9 cellular contexts compared by ENCODE assay signal in genomic region chr14:68210729-68211299, GRCh38.
A peak's percentile ranks its signal among the peaks of the same experiment; 100 is the strongest.
DNase-seq lines count a peak whose midpoint lies in the region; ATAC-seq, FAIRE-seq and TF ChIP-seq lines count a peak whose summit lies in the region.
"Had no signal": no experiment of that assay in that cellular context is flagged by ENCODE, and none has a peak within 500 bp of the region (broad histone marks: within the 10 kb centered on the region; RNA-seq: fewer than 3 reads in every experiment).

No MANE protein-coding gene starts in this region.

- DNase-seq in AG04450 (ENCODE audit: low read depth, low spot score): peak; percentile 92
- no peak for DNase-seq in SK-N-SH
- peak; percentile 84 for DNase-seq in bronchial epithelial cell (ENCODE audit: low read depth)
- DNase-seq in lung (ENCODE audit: low spot score): peak; percentile 51
- peak; percentile 44 to 60 for DNase-seq in stimulated activated naive CD8-positive, alpha-beta T cell treated with anti-CD3 and anti-CD28 coated beads, Interleukin-15, amount 100 ng/mL, for 72 hours
- DNase-seq in NCI-H146 (lab: John Stamatoyannopoulos, UW): no peak

- H3K4me3 ChIP-seq in AG04450 (ENCODE audit: low read depth, low read length) (peak overlapping the region; percentile 34), SK-N-SH (ENCODE audit: low read depth in 2 of 2, low read length in 1 of 2) (peak overlapping the region; percentile 21 to 30; a peak in 2 of 4 replicates), bronchial epithelial cell (ENCODE audit: low read depth, low read length) (no peak overlapping the region), lung (no peak overlapping the region)

- TF ChIP-seq CTCF in AG04450 (IDR thresholded peaks at IDR 0.05; ENCODE audit: low read depth, low read length) (no peak), SK-N-SH (IDR thresholded peaks at IDR 0.05) (no peak), bronchial epithelial cell (IDR thresholded peaks at IDR 0.05; ENCODE audit: insufficient read depth, low read length, severe bottlenecking) (no peak), lung (IDR thresholded peaks at IDR 0.05; ENCODE audit: control extremely low read depth, extremely low read depth) (no peak)

- H3K27ac Mint-ChIP-seq in stimulated activated naive CD8-positive, alpha-beta T cell treated with anti-CD3 and anti-CD28 coated beads, Interleukin-15, amount 100 ng/mL, for 72 hours: peak overlapping the region; percentile 29 to 54

- no peaks in the 10 kb centered on the region for H3K9me2 ChIP-seq in SK-N-SH

- TF ChIP-seq EP300 in SK-N-SH (IDR thresholded peaks at IDR 0.05; ENCODE audit: borderline replicate concordance in 1 of 2, low read depth in 1 of 2, low read length in 1 of 2): peak; percentile 84 to 91

- H3K4me2 ChIP-seq in SK-N-SH: peak overlapping the region; percentile 56

- H2AFZ ChIP-seq in SK-N-SH (ENCODE audit: low read depth): peak overlapping the region; percentile 23; the same call in 1 of the 2 replicates

- H3K4me1 Mint-ChIP-seq in stimulated activated naive CD8-positive, alpha-beta T cell treated with anti-CD3 and anti-CD28 coated beads, Interleukin-15, amount 100 ng/mL, for 72 hours: peaks cover 72% of the 10 kb centered on the region

- H3K27me3 ChIP-seq in AG04450 (ENCODE audit: control insufficient read depth, insufficient read depth, low read length) (no peaks in the 10 kb centered on the region), SK-N-SH (ENCODE audit: insufficient read depth) (no peaks in the 10 kb centered on the region), bronchial epithelial cell (ENCODE audit: control insufficient read depth, insufficient read depth, low read length) (no peaks in the 10 kb centered on the region), lung (ENCODE audit: control insufficient read depth, insufficient read depth) (no peaks in the 10 kb centered on the region)

- H3F3A ChIP-seq in SK-N-SH (replicated peaks; ENCODE audit: insufficient read depth): peaks cover 17% of the 10 kb centered on the region

- H3K4me1 ChIP-seq in SK-N-SH (ENCODE audit: control insufficient read depth in 1 of 2, insufficient read depth in 2 of 2, low read depth in 1 of 2, low read length in 1 of 2) (peaks cover 0 to 20% of the 10 kb centered on the region in 2 experiments; a peak in 3 of 4 replicates), lung (ENCODE audit: control insufficient read depth in 2 of 2, insufficient read depth in 2 of 2, low read length in 2 of 2) (peaks cover 3% of the 10 kb centered on the region in 2 donors)

- H3K9me3 ChIP-seq in AG04450 (ENCODE audit: control insufficient read depth, insufficient read depth, low read length): no peaks in the 10 kb centered on the region
- H3K9me3 ChIP-seq in SK-N-SH: no peaks in the 10 kb centered on the region
- no peaks in the 10 kb centered on the region for H3K9me3 ChIP-seq in lung (ENCODE audit: control insufficient read depth in 2 of 2, insufficient read depth in 1 of 2, low read length in 1 of 2)

- TF ChIP-seq RAD21 in SK-N-SH (IDR thresholded peaks at IDR 0.05; ENCODE audit: low read length): no peak

- H3K27me3 Mint-ChIP-seq in stimulated activated naive CD8-positive, alpha-beta T cell treated with anti-CD3 and anti-CD28 coated beads, Interleukin-15, amount 100 ng/mL, for 72 hours: no peaks in the 10 kb centered on the region

- CTCF ChIA-PET in AG04450 (lab: Charles Lee): interaction anchor here (0.9 kb wide), 1 partner anchor 267 kb away, joined by 6 read pairs; no protein-coding TSS in a partner anchor
- CTCF ChIA-PET in SK-N-SH (lab: Yijun Ruan, JAX): interaction anchor here (1.4 kb wide), 1 partner anchor 614 kb away, joined by 3 read pairs; no protein-coding TSS in a partner anchor

- POLR2A ChIA-PET in AG04450 (lab: Yijun Ruan, JAX) (interaction anchor here (1.0 to 1.4 kb wide), 5 partner anchors 22 to 596 kb away, joined by 3 to 6 read pairs (median 4); partner anchors contain the start of gene ZFP36L1), SK-N-SH (lab: Yijun Ruan, JAX) (no interaction called here)

- no peaks in the 10 kb centered on the region for H4K20me1 ChIP-seq in SK-N-SH (ENCODE audit: insufficient read depth)

- 13% methylated on average over 5 of the region's 5 CpGs for WGBS in SK-N-SH (ENCODE audit: low lambda C conversion rate)
- 15 to 18% methylated on average over 5 of the region's 5 CpGs for WGBS in lung, 2 donors

- peak overlapping the region; percentile 38; the same call in 1 of the 2 replicates for H3K9ac ChIP-seq in SK-N-SH

- ATAC-seq in GM18909 (IDR thresholded peaks at IDR 0.05; ENCODE audit: poor library complexity, unreplicated experiment): peak; percentile 92
- peak; percentile 84 for ATAC-seq in HG03108 (IDR thresholded peaks at IDR 0.05; ENCODE audit: unreplicated experiment)
- peak; percentile 83 for ATAC-seq in lung (ENCODE audit: insufficient read depth, low FRiP score)
- peak; percentile 96 for ATAC-seq in stimulated activated naive CD8-positive, alpha-beta T cell treated with anti-CD3 and anti-CD28 coated beads, Interleukin-15, amount 100 ng/mL, for 72 hours

- H3K9me3 Mint-ChIP-seq in stimulated activated naive CD8-positive, alpha-beta T cell treated with anti-CD3 and anti-CD28 coated beads, Interleukin-15, amount 100 ng/mL, for 72 hours: no peaks in the 10 kb centered on the region

- peak overlapping the region; percentile 58 to 68 for H3K4me3 Mint-ChIP-seq in stimulated activated naive CD8-positive, alpha-beta T cell treated with anti-CD3 and anti-CD28 coated beads, Interleukin-15, amount 100 ng/mL, for 72 hours

- H3K79me2 ChIP-seq in SK-N-SH (ENCODE audit: insufficient read depth): no peaks in the 10 kb centered on the region

- FAIRE-seq in bronchial epithelial cell (lab: Jason Lieb, UNC): no peak
- FAIRE-seq: H1 had no signal

- peak overlapping the region; percentile 94 for H3K27ac ChIP-seq in AG04450 (ENCODE audit: low read depth, low read length)
- peak overlapping the region; percentile 90 to 94 for H3K27ac ChIP-seq in SK-N-SH (ENCODE audit: low read depth in 2 of 2, low read length in 1 of 2)
- peak overlapping the region; percentile 42 to 87 for H3K27ac ChIP-seq in lung (ENCODE audit: low read depth in 1 of 2, low read length in 1 of 2)

- no peaks in the 10 kb centered on the region for H3K36me3 ChIP-seq in SK-N-SH (replicated peaks in 1 of 2; ENCODE audit: control insufficient read depth in 1 of 2, insufficient read depth in 2 of 2, low read length in 1 of 2)
- H3K36me3 ChIP-seq in bronchial epithelial cell (ENCODE audit: control insufficient read depth, insufficient read depth, low read length): no peaks in the 10 kb centered on the region
- H3K36me3 ChIP-seq in lung (ENCODE audit: control insufficient read depth in 2 of 2, insufficient read depth in 2 of 2, low read length in 2 of 2): no peaks in the 10 kb centered on the region

TF ChIP-seq in SK-N-SH, 30 proteins besides CTCF, POLR2A, EP300 and RAD21 (continues in another document):
- TF ChIP-seq, protein P1, sequence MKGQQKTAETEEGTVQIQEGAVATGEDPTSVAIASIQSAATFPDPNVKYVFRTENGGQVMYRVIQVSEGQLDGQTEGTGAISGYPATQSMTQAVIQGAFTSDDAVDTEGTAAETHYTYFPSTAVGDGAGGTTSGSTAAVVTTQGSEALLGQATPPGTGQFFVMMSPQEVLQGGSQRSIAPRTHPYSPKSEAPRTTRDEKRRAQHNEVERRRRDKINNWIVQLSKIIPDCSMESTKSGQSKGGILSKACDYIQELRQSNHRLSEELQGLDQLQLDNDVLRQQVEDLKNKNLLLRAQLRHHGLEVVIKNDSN (IDR thresholded peaks at IDR 0.05; ENCODE audit: borderline replicate concordance, low read depth): peak; percentile 54; the same call in 1 of the 2 replicates
- no peak for TF ChIP-seq CHD2 (IDR thresholded peaks at IDR 0.05; ENCODE audit: low read length, partially characterized antibody)
- TF ChIP-seq SMC3 (IDR thresholded peaks at IDR 0.05; ENCODE audit: low read depth, low read length): no peak; the same call in 1 of the 2 replicates
- TF ChIP-seq, protein P2, sequence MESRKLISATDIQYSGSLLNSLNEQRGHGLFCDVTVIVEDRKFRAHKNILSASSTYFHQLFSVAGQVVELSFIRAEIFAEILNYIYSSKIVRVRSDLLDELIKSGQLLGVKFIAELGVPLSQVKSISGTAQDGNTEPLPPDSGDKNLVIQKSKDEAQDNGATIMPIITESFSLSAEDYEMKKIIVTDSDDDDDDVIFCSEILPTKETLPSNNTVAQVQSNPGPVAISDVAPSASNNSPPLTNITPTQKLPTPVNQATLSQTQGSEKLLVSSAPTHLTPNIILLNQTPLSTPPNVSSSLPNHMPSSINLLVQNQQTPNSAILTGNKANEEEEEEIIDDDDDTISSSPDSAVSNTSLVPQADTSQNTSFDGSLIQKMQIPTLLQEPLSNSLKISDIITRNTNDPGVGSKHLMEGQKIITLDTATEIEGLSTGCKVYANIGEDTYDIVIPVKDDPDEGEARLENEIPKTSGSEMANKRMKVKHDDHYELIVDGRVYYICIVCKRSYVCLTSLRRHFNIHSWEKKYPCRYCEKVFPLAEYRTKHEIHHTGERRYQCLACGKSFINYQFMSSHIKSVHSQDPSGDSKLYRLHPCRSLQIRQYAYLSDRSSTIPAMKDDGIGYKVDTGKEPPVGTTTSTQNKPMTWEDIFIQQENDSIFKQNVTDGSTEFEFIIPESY (IDR thresholded peaks at IDR 0.05; ENCODE audit: borderline replicate concordance, low read depth): no peak
- no peak for TF ChIP-seq FOXJ3 (CRISPR knock-in tag; IDR thresholded peaks at IDR 0.05)
- TF ChIP-seq, protein P3, sequence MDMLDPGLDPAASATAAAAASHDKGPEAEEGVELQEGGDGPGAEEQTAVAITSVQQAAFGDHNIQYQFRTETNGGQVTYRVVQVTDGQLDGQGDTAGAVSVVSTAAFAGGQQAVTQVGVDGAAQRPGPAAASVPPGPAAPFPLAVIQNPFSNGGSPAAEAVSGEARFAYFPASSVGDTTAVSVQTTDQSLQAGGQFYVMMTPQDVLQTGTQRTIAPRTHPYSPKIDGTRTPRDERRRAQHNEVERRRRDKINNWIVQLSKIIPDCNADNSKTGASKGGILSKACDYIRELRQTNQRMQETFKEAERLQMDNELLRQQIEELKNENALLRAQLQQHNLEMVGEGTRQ (IDR thresholded peaks at IDR 0.05; ENCODE audit: borderline replicate concordance, low read depth, low read length): no peak
- TF ChIP-seq YY1 (IDR thresholded peaks at IDR 0.05; ENCODE audit: low read depth): no peak
- peak; percentile 80; the same call in 1 of the 2 replicates for TF ChIP-seq RXRA (IDR thresholded peaks at IDR 0.05; ENCODE audit: borderline replicate concordance, low read depth)
- TF ChIP-seq RFX5 (IDR thresholded peaks at IDR 0.05; ENCODE audit: low read length): no peak
- TF ChIP-seq GATA2 (CRISPR knock-in tag; IDR thresholded peaks at IDR 0.05): no peak

Comparison
In these comparisons a context has a peak if more than half of its experiments do, and no peak if none do; other contexts are left out.
1. DNase-seq: peak in AG04450 (single experiment), bronchial epithelial cell (single experiment), lung (single experiment) and stimulated activated naive CD8-positive, alpha-beta T cell treated with anti-CD3 and anti-CD28 coated beads, Interleukin-15, amount 100 ng/mL, for 72 hours (2 of 2); none in SK-N-SH (single experiment) and NCI-H146 (single experiment).
2. H3K4me3 ChIP-seq: peak in AG04450 (single experiment) and SK-N-SH (2 of 2); none in bronchial epithelial cell (single experiment) and lung (single experiment).
3. Peak in every context shown above with its lines, with median percentiles within 50 percentile points of each other: H3K27ac ChIP-seq and ATAC-seq.